In the genomic region with DNA sequence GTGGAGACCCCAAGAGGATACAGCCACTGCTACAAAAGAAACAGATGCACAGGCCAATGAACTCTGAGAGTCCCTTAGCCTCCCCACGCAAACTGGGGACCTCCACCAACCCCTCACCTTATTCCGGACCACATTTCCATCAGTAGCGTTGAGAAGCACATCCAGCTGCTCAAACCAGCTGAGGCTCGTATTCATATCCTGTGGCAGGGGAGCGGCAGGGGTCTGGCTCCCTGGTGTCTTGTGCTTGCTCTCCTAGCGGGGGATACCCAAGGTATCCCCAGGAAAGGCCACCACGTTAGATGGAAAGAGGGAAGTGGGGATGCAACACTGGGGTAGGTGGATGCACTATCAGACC, we compare ENCODE assay signal across 9 cellular contexts. TPM values are rescaled to one million over a fixed set of nuclear protein-coding genes. Genes with fewer than 3 reads are reported as not detected.
DNase-seq lines count a peak whose midpoint lies in the region; ATAC-seq and TF ChIP-seq lines count a peak whose summit lies in the region.
"Had no signal": no experiment of that assay in that cellular context is flagged by ENCODE, and none has a peak within 500 bp of the region (broad histone marks: within the 10 kb centered on the region; RNA-seq: fewer than 3 reads in every experiment).

No MANE protein-coding gene starts in this region.

- DNase-seq in activated naive CD4-positive, alpha-beta T cell treated with anti-CD3 and anti-CD28 coated beads for 36 hours = peak; percentile 30
- DNase-seq in activated naive CD4-positive, alpha-beta T cell (lab: John Stamatoyannopoulos, UW) = no peak
- DNase-seq in PC-9 (no peak), ovary (no peak), AG20443 (ENCODE audit: low spot score) (no peak), nucleus accumbens (lab: John Stamatoyannopoulos, UW) (no peak)

- H2AFZ ChIP-seq in PC-9 = peak overlapping the region; percentile 97

- H4K20me1 ChIP-seq in PC-9 (ENCODE audit: insufficient read depth) = no peaks in the 10 kb centered on the region

- no peaks in the 10 kb centered on the region for H3K27me3 Mint-ChIP-seq in activated naive CD4-positive, alpha-beta T cell treated with anti-CD3 and anti-CD28 coated beads for 36 hours (ENCODE audit: low read depth)

- H3F3A ChIP-seq in PC-9 (ENCODE audit: insufficient read depth, low read depth) = peaks cover 12% of the 10 kb centered on the region; the same call in 1 of the 2 replicates

- H3K4me3 ChIP-seq in PC-9 (peak overlapping the region; percentile 79), esophagus (ENCODE audit: low read depth in 1 of 2, low read length in 2 of 2) (peak overlapping the region; percentile 53 to 58), ovary (peak overlapping the region; percentile 67)

- H3K4me3 Mint-ChIP-seq in activated naive CD4-positive, alpha-beta T cell treated with anti-CD3 and anti-CD28 coated beads for 36 hours = peak overlapping the region; percentile 91

- H3K9me3 Mint-ChIP-seq in activated naive CD4-positive, alpha-beta T cell treated with anti-CD3 and anti-CD28 coated beads for 36 hours = no peaks in the 10 kb centered on the region

- H3K27ac ChIP-seq in PC-9 (no peak overlapping the region), esophagus (ENCODE audit: low read depth in 2 of 2, low read length in 1 of 2) (peak overlapping the region in 1 of 2 donors; percentile 75), ovary (peak overlapping the region in 1 of 2 donors; percentile 2)
- H3K27ac ChIP-seq: epithelial cell of prostate had no signal

- H3K36me3 ChIP-seq in PC-9 (ENCODE audit: low read depth) (no peaks in the 10 kb centered on the region), esophagus (ENCODE audit: control insufficient read depth in 2 of 2, insufficient read depth in 2 of 2, low read length in 1 of 2) (peaks cover 0 to 4% of the 10 kb centered on the region in 2 donors), ovary (no peaks in the 10 kb centered on the region)

- no peaks in the 10 kb centered on the region for H3K9me3 ChIP-seq in PC-9 (ENCODE audit: insufficient read depth, low read depth)
- no peaks in the 10 kb centered on the region for H3K9me3 ChIP-seq in esophagus (ENCODE audit: control insufficient read depth in 2 of 2, insufficient read depth in 1 of 2, low read depth in 1 of 2, low read length in 1 of 2)
- H3K9me3 ChIP-seq in ovary = no peaks in the 10 kb centered on the region

- peaks cover 10% of the 10 kb centered on the region; the same call in 1 of the 2 replicates for H3K79me2 ChIP-seq in PC-9 (ENCODE audit: low read depth)

- peaks cover 32% of the 10 kb centered on the region for H3K4me1 Mint-ChIP-seq in activated naive CD4-positive, alpha-beta T cell treated with anti-CD3 and anti-CD28 coated beads for 36 hours (ENCODE audit: low read depth)

- intact Hi-C loops in activated naive CD4-positive, alpha-beta T cell treated with anti-CD3 and anti-CD28 coated beads for 36 hours (cut with micrococcal nuclease) = no loop called here
- intact Hi-C loops in PC-9 (cut with micrococcal nuclease; ENCODE audit: unreplicated experiment) (loop anchor here (10.0 kb wide), 1 partner anchor 725 kb away; no protein-coding TSS in a partner anchor), ovary (cut with DNase I) (loop anchor here in 2 of 4 donors (10.0 kb wide), 1 partner anchor 485 kb away; a partner anchor contains a TSS)

- H3K4me1 ChIP-seq in PC-9 (replicated peaks; ENCODE audit: insufficient read depth) = peaks cover 18% of the 10 kb centered on the region
- H3K4me1 ChIP-seq in esophagus (ENCODE audit: control insufficient read depth in 2 of 2, insufficient read depth in 2 of 2, low read length in 1 of 2) = peaks cover 6 to 12% of the 10 kb centered on the region in 2 donors
- peaks cover 4% of the 10 kb centered on the region for H3K4me1 ChIP-seq in ovary (ENCODE audit: insufficient read depth)

- no peaks in the 10 kb centered on the region for H3K9me2 ChIP-seq in PC-9 (ENCODE audit: insufficient read depth)

- no peak for ATAC-seq in HG02610 (IDR thresholded peaks at IDR 0.05; ENCODE audit: unreplicated experiment)

- H3K36me3 Mint-ChIP-seq in activated naive CD4-positive, alpha-beta T cell treated with anti-CD3 and anti-CD28 coated beads for 36 hours (ENCODE audit: low read depth) = peaks cover 3% of the 10 kb centered on the region

- H3K4me2 ChIP-seq in PC-9 = peak overlapping the region; percentile 100

- POLR2A ChIA-PET in PC-9 (lab: Charles Lee; ENCODE audit: unreplicated experiment) = interaction anchor here (0.6 to 1.2 kb wide), 6 partner anchors 8 to 196 kb away, joined by 3 to 20 read pairs (median 8); a partner anchor contains a TSS

- CTCF ChIA-PET in activated naive CD4-positive, alpha-beta T cell treated with anti-CD3 and anti-CD28 coated beads for 36 hours (lab: Charles Lee) = interaction anchor here (0.7 to 3.5 kb wide), 7 partner anchors 9 to 151 kb away, joined by 3 to 23 read pairs (median 3); a partner anchor contains a TSS
- CTCF ChIA-PET in PC-9 (lab: Charles Lee) = interaction anchor here (0.6 to 1.1 kb wide), 2 partner anchors 196 to 779 kb away, joined by 4 to 14 read pairs; no protein-coding TSS in a partner anchor

- 1 to 3% methylated on average over 7 of the region's 7 CpGs for WGBS in esophagus, 2 donors
- 0 to 1% (median 1%) methylated on average over 7 of the region's 7 CpGs for WGBS in ovary, 3 donors

- no peaks in the 10 kb centered on the region for H3K27me3 ChIP-seq in PC-9 (ENCODE audit: insufficient read depth, low read depth)
- H3K27me3 ChIP-seq in esophagus (ENCODE audit: control insufficient read depth in 1 of 2, insufficient read depth in 2 of 2, low read length in 2 of 2) = no peaks in the 10 kb centered on the region
- H3K27me3 ChIP-seq in ovary = no peaks in the 10 kb centered on the region

- H3K27ac Mint-ChIP-seq in activated naive CD4-positive, alpha-beta T cell treated with anti-CD3 and anti-CD28 coated beads for 36 hours = peak overlapping the region; percentile 84

- no peak for TF ChIP-seq CTCF in PC-9 (conservative IDR thresholded peaks at IDR 0.05)
- no peak for TF ChIP-seq CTCF in ovary (IDR thresholded peaks at IDR 0.05)

- no TSS peak for BruUV-seq in PC-9 (replicated peaks; lab: Mats Ljungman, UMichigan)

- TF ChIP-seq POLR2A in ovary (IDR thresholded peaks at IDR 0.05) = no peak

- no peak for TF ChIP-seq EP300 in ovary (IDR thresholded peaks at IDR 0.05)

RNA-seq across cellular contexts. Expression of a gene that starts 0.5 kb away (rescaled TPM):
- 1 to 10 TPM; 4.2 to 5.1 TPM for total RNA-seq in activated naive CD4-positive, alpha-beta T cell treated with anti-CD3 and anti-CD28 coated beads for 36 hours
- 4.2 and 4.4 TPM in 2 replicates for total RNA-seq in PC-9 (2021)
- polyA plus RNA-seq in esophagus = 1 to 10 TPM in 1 of 2 donors, under 1 TPM in 1; 0.79 to 1.2 TPM
- 1 to 10 TPM; 1.1 to 5.5 (median 2.3) TPM for total RNA-seq in ovary
- 1 to 10 TPM; 1.7 to 3.6 TPM for polyA plus RNA-seq in ovary

RNA-seq across cellular contexts. Expression of a gene that starts 0.7 kb away (rescaled TPM):
- 1 to 10 TPM; 5.9 TPM for total RNA-seq in activated naive CD4-positive, alpha-beta T cell treated with anti-CD3 and anti-CD28 coated beads for 36 hours
- total RNA-seq in PC-9 (2021) (3.0 and 7.3 TPM in 2 replicates), ovary (1 to 10 TPM; 3.1 to 9.9 (median 6.7) TPM)
- polyA plus RNA-seq in esophagus (1 to 10 TPM; 1.5 to 2.2 TPM), ovary (1 to 10 TPM; 2.2 to 4.8 TPM)

RNA-seq across cellular contexts. Expression of a gene that starts 8.4 kb away (rescaled TPM):
- total RNA-seq in activated naive CD4-positive, alpha-beta T cell treated with anti-CD3 and anti-CD28 coated beads for 36 hours = 1 to 10 TPM; 4.8 to 6.7 TPM
- total RNA-seq in PC-9 (2021) (13.8 and 17.5 TPM in 2 replicates), ovary (10 to 100 TPM in 3 of 7 donors, 1 to 10 TPM in 4; 6.7 to 12.5 (median 9.7) TPM)
- polyA plus RNA-seq in esophagus (1 to 10 TPM; 4.0 to 4.3 TPM), ovary (10 to 100 TPM in 1 of 2 donors, 1 to 10 TPM in 1; 8.3 to 10.5 TPM)

RNA-seq across cellular contexts. Expression of a gene that starts 22.3 kb away (rescaled TPM):
- 100 to 1,000 TPM; 596 to 641 TPM for total RNA-seq in activated naive CD4-positive, alpha-beta T cell treated with anti-CD3 and anti-CD28 coated beads for 36 hours
- 1,455 and 1,838 TPM in 2 replicates for total RNA-seq in PC-9 (2021)
- 1,000 to 10,000 TPM; 1,018 to 1,250 TPM for polyA plus RNA-seq in esophagus
- 100 to 1,000 TPM; 127 to 332 (median 250) TPM for total RNA-seq in ovary
- 100 to 1,000 TPM; 291 to 461 TPM for polyA plus RNA-seq in ovary

RNA-seq across cellular contexts. Expression of a gene that starts 51.2 kb away (rescaled TPM):
- 100 to 1,000 TPM; 207 to 217 TPM for total RNA-seq in activated naive CD4-positive, alpha-beta T cell treated with anti-CD3 and anti-CD28 coated beads for 36 hours
- 202 and 277 TPM in 2 replicates for total RNA-seq in PC-9 (2021)
- polyA plus RNA-seq in esophagus = 100 to 1,000 TPM; 212 to 242 TPM
- 100 to 1,000 TPM in 2 of 7 donors, 10 to 100 TPM in 5; 39.8 to 119 (median 88.3) TPM for total RNA-seq in ovary
- polyA plus RNA-seq in ovary = 10 to 100 TPM; 75.4 to 99.0 TPM
